Comparison of ENCODE assay signal across 28 cellular contexts in genomic region chr9:138009456-138010273, GRCh38.
DNase-seq lines count a peak whose midpoint lies in the region; ATAC-seq and TF ChIP-seq lines count a peak whose summit lies in the region.
"Had no signal": no experiment of that assay in that cellular context is flagged by ENCODE, and none has a peak within 500 bp of the region (broad histone marks: within the 10 kb centered on the region; RNA-seq: fewer than 3 reads in every experiment).

No MANE protein-coding gene starts in this region.

- no peaks in the 10 kb centered on the region for H3K4me1 ChIP-seq in sigmoid colon
- H3K4me1 ChIP-seq: colonic mucosa, tibial artery had no signal

- H3K4me1 Mint-ChIP-seq in activated CD8-positive, alpha-beta memory T cell treated with anti-CD3 and anti-CD28 coated beads, Interleukin-2, amount 10 ng/mL, durations not matched to agents 7 days and 5 days: no peaks in the 10 kb centered on the region
- peaks cover 52% of the 10 kb centered on the region for H3K4me1 Mint-ChIP-seq in glutamatergic neuron (ENCODE audit: low read depth, unreplicated experiment)
- H3K4me1 Mint-ChIP-seq in T-helper 17 cell: no peaks in the 10 kb centered on the region
- H3K4me1 Mint-ChIP-seq: activated CD4-positive, alpha-beta T cell treated with anti-CD3 and anti-CD28 coated beads, Interleukin-2, amount 10 ng/mL, durations not matched to agents 7 days and 5 days; activated naive CD4-positive, alpha-beta T cell treated with anti-CD3 and anti-CD28 coated beads, Interleukin-2, amount 50 U/mL, for 24 hours; B cell; CD8-positive, alpha-beta memory T cell; stimulated activated naive CD8-positive, alpha-beta T cell treated with anti-CD3 and anti-CD28 coated beads, Interleukin-15, amount 100 ng/mL, for 72 hours had no signal

- H3K9me3 Mint-ChIP-seq in activated CD8-positive, alpha-beta memory T cell treated with anti-CD3 and anti-CD28 coated beads, Interleukin-2, amount 10 ng/mL, durations not matched to agents 7 days and 5 days (ENCODE audit: low read depth): no peaks in the 10 kb centered on the region
- peaks cover 45% of the 10 kb centered on the region for H3K9me3 Mint-ChIP-seq in glutamatergic neuron (ENCODE audit: unreplicated experiment)
- H3K9me3 Mint-ChIP-seq: activated CD4-positive, alpha-beta T cell treated with anti-CD3 and anti-CD28 coated beads, Interleukin-2, amount 10 ng/mL, durations not matched to agents 7 days and 5 days; activated naive CD4-positive, alpha-beta T cell treated with anti-CD3 and anti-CD28 coated beads, Interleukin-2, amount 50 U/mL, for 24 hours; CD8-positive, alpha-beta memory T cell; naive B cell; stimulated activated naive CD8-positive, alpha-beta T cell treated with anti-CD3 and anti-CD28 coated beads, Interleukin-15, amount 100 ng/mL, for 72 hours had no signal

- in situ Hi-C loops in GM13977 (cut with MboI; ENCODE audit: low pct_unique_long_range_greater_than_20kb, low sequenced_read_pairs, unreplicated experiment): no loop called here

- TF ChIP-seq POLR2A in sigmoid colon (IDR thresholded peaks at IDR 0.05): no peak

- peak; percentile 36 for DNase-seq in activated CD8-positive, alpha-beta memory T cell treated with anti-CD3 and anti-CD28 coated beads, Interleukin-2, amount 10 ng/mL, durations not matched to agents 7 days and 5 days
- DNase-seq in activated CD8-positive, alpha-beta memory T cell treated with anti-CD3 and anti-CD28 coated beads for 24 hours: no peak
- DNase-seq in GM13977 (ENCODE audit: low spot score) (peak; percentile 5), glutamatergic neuron (peak; percentile 78), sigmoid colon (peak; percentile 60), GM19238 (ENCODE audit: insufficient read length, low spot score) (no peak), T-helper 17 cell (no peak)
- DNase-seq: activated CD4-positive, alpha-beta T cell treated with anti-CD3 and anti-CD28 coated beads, Interleukin-2, amount 10 ng/mL, durations not matched to agents 7 days and 5 days; anterior cingulate cortex; CD8-positive, alpha-beta memory T cell; colonic mucosa; effector memory CD4-positive, alpha-beta T cell; KG1; MM.1S; naive B cell; NCI-H446 treated with DMSO at 0.1 percent for 48 hours; NK-92 treated with Interleukin-12 subunit alpha and Interleukin-12 subunit beta, amount 100 ng/mL, for 24 hours; occipital lobe; PC-3; SHP77 treated with DMSO at 0.1 percent for 48 hours; stimulated activated naive CD8-positive, alpha-beta T cell treated with anti-CD3 and anti-CD28 coated beads, Interleukin-15, amount 100 ng/mL, for 72 hours had no signal

- H3K27me3 Mint-ChIP-seq in activated CD8-positive, alpha-beta memory T cell treated with anti-CD3 and anti-CD28 coated beads, Interleukin-2, amount 10 ng/mL, durations not matched to agents 7 days and 5 days: no peaks in the 10 kb centered on the region
- H3K27me3 Mint-ChIP-seq in glutamatergic neuron (ENCODE audit: unreplicated experiment) (peaks cover 41% of the 10 kb centered on the region), T-helper 17 cell (peaks cover 33% of the 10 kb centered on the region)
- H3K27me3 Mint-ChIP-seq: activated CD4-positive, alpha-beta T cell treated with anti-CD3 and anti-CD28 coated beads, Interleukin-2, amount 10 ng/mL, durations not matched to agents 7 days and 5 days; stimulated activated naive CD8-positive, alpha-beta T cell treated with anti-CD3 and anti-CD28 coated beads, Interleukin-15, amount 100 ng/mL, for 72 hours had no signal

- no peaks in the 10 kb centered on the region for H3K9me3 ChIP-seq in sigmoid colon
- H3K9me3 ChIP-seq in T-helper 17 cell (ENCODE audit: control insufficient read depth, low read length, poor library complexity, severe bottlenecking): no peaks in the 10 kb centered on the region
- H3K9me3 ChIP-seq: colonic mucosa, tibial artery had no signal

- no peak overlapping the region for H3K27ac ChIP-seq in sigmoid colon
- H3K27ac ChIP-seq: colonic mucosa, skin epidermis, tibial artery had no signal

- intact Hi-C loops in sigmoid colon (cut with DNase I): no loop called here

- H3K36me3 ChIP-seq in sigmoid colon: no peaks in the 10 kb centered on the region
- H3K36me3 ChIP-seq: colonic mucosa, tibial artery had no signal

- CTCF ChIA-PET in activated CD8-positive, alpha-beta memory T cell treated with anti-CD3 and anti-CD28 coated beads, Interleukin-2, amount 10 ng/mL, durations not matched to agents 7 days and 5 days (lab: Charles Lee): no interaction called here

- H3K27me3 ChIP-seq in sigmoid colon: no peaks in the 10 kb centered on the region
- H3K27me3 ChIP-seq: colonic mucosa had no signal

- H3K4me3 ChIP-seq in sigmoid colon: no peak overlapping the region
- H3K4me3 ChIP-seq: colonic mucosa, skin epidermis, tibial artery had no signal

- no peak overlapping the region for H3K4me3 Mint-ChIP-seq in activated CD8-positive, alpha-beta memory T cell treated with anti-CD3 and anti-CD28 coated beads, Interleukin-2, amount 10 ng/mL, durations not matched to agents 7 days and 5 days
- peak overlapping the region; percentile 67 for H3K4me3 Mint-ChIP-seq in glutamatergic neuron (ENCODE audit: unreplicated experiment)
- H3K4me3 Mint-ChIP-seq in T-helper 17 cell: no peak overlapping the region
- H3K4me3 Mint-ChIP-seq: activated CD4-positive, alpha-beta T cell treated with anti-CD3 and anti-CD28 coated beads, Interleukin-2, amount 10 ng/mL, durations not matched to agents 7 days and 5 days; activated naive CD4-positive, alpha-beta T cell treated with anti-CD3 and anti-CD28 coated beads, Interleukin-2, amount 50 U/mL, for 24 hours; B cell; CD8-positive, alpha-beta memory T cell; stimulated activated naive CD8-positive, alpha-beta T cell treated with anti-CD3 and anti-CD28 coated beads, Interleukin-15, amount 100 ng/mL, for 72 hours had no signal

- no peak for TF ChIP-seq EP300 in sigmoid colon (IDR thresholded peaks at IDR 0.05)

- no peaks in the 10 kb centered on the region for H3K36me3 Mint-ChIP-seq in activated CD8-positive, alpha-beta memory T cell treated with anti-CD3 and anti-CD28 coated beads, Interleukin-2, amount 10 ng/mL, durations not matched to agents 7 days and 5 days
- H3K36me3 Mint-ChIP-seq in glutamatergic neuron (ENCODE audit: unreplicated experiment): peaks cover 7% of the 10 kb centered on the region
- H3K36me3 Mint-ChIP-seq in T-helper 17 cell (ENCODE audit: low read depth): peaks cover 2% of the 10 kb centered on the region
- H3K36me3 Mint-ChIP-seq: activated naive CD4-positive, alpha-beta T cell treated with anti-CD3 and anti-CD28 coated beads, Interleukin-2, amount 50 U/mL, for 24 hours; CD8-positive, alpha-beta memory T cell; naive B cell had no signal

- TF ChIP-seq CTCF in GM13977 (IDR thresholded peaks at IDR 0.05; ENCODE audit: extremely low read depth, insufficient read depth, missing control alignments) (no peak), glutamatergic neuron (IDR thresholded peaks at IDR 0.05; ENCODE audit: partially characterized antibody, unreplicated experiment) (no peak), sigmoid colon (IDR thresholded peaks at IDR 0.05) (no peak)

- no peak for ATAC-seq in activated CD8-positive, alpha-beta memory T cell treated with anti-CD3 and anti-CD28 coated beads, Interleukin-2, amount 10 ng/mL, durations not matched to agents 7 days and 5 days
- no peak for ATAC-seq in HG03045 (IDR thresholded peaks at IDR 0.05; ENCODE audit: unreplicated experiment)
- ATAC-seq in T-helper 17 cell: no peak
- ATAC-seq: HCT116; left colon; PC-3; stimulated activated naive CD8-positive, alpha-beta T cell treated with anti-CD3 and anti-CD28 coated beads, Interleukin-15, amount 100 ng/mL, for 72 hours had no signal

- 78 to 81% methylated on average over 13 of the region's 13 CpGs for WGBS in sigmoid colon, 2 donors

- no peak overlapping the region for H3K27ac Mint-ChIP-seq in activated CD8-positive, alpha-beta memory T cell treated with anti-CD3 and anti-CD28 coated beads, Interleukin-2, amount 10 ng/mL, durations not matched to agents 7 days and 5 days
- H3K27ac Mint-ChIP-seq in glutamatergic neuron (ENCODE audit: unreplicated experiment) (peak overlapping the region; percentile 94), T-helper 17 cell (no peak overlapping the region)
- H3K27ac Mint-ChIP-seq: activated CD4-positive, alpha-beta T cell treated with anti-CD3 and anti-CD28 coated beads, Interleukin-2, amount 10 ng/mL, durations not matched to agents 7 days and 5 days; activated naive CD4-positive, alpha-beta T cell treated with anti-CD3 and anti-CD28 coated beads, Interleukin-2, amount 50 U/mL, for 24 hours; B cell; CD8-positive, alpha-beta memory T cell; stimulated activated naive CD8-positive, alpha-beta T cell treated with anti-CD3 and anti-CD28 coated beads, Interleukin-15, amount 100 ng/mL, for 72 hours had no signal

Comparison
In these comparisons a context has a peak if more than half of its experiments do, and no peak if none do; other contexts are left out.
1. DNase-seq: peak in activated CD8-positive, alpha-beta memory T cell treated with anti-CD3 and anti-CD28 coated beads, Interleukin-2, amount 10 ng/mL, durations not matched to agents 7 days and 5 days (single experiment), GM13977 (single experiment), glutamatergic neuron (single experiment) and sigmoid colon (single experiment); none in activated CD8-positive, alpha-beta memory T cell treated with anti-CD3 and anti-CD28 coated beads for 24 hours (single experiment), GM19238 (single experiment) and T-helper 17 cell (0 of 3).